ENCODE assay signal across 8 cellular contexts in genomic region chr12:15856097-15856982, GRCh38. TPM values are rescaled to one million over a fixed set of nuclear protein-coding genes. Genes with fewer than 3 reads are reported as not detected.
DNase-seq lines count a peak whose midpoint lies in the region; ATAC-seq, FAIRE-seq and TF ChIP-seq lines count a peak whose summit lies in the region.

No MANE protein-coding gene starts in this region.

- no peaks in the 10 kb centered on the region for H3K36me3 ChIP-seq in OCI-LY7 (ENCODE audit: insufficient read depth, low read length)
- H3K36me3 ChIP-seq in astrocyte (ENCODE audit: insufficient read depth, low read length): no peaks in the 10 kb centered on the region
- no peaks in the 10 kb centered on the region for H3K36me3 ChIP-seq in spleen

- TF ChIP-seq POLR2A in spleen (IDR thresholded peaks at IDR 0.05): no peak

- H2AFZ ChIP-seq in OCI-LY7 (ENCODE audit: low read length) (no peak overlapping the region), astrocyte (ENCODE audit: low read depth, low read length) (peak overlapping the region; percentile 49)

- peak; percentile 56 for DNase-seq in activated CD8-positive, alpha-beta memory T cell treated with anti-CD3 and anti-CD28 coated beads, Interleukin-2, amount 10 ng/mL, durations not matched to agents 7 days and 5 days
- no peak for DNase-seq in activated CD8-positive, alpha-beta memory T cell treated with anti-CD3 and anti-CD28 coated beads for 24 hours
- DNase-seq in OCI-LY7 (ENCODE audit: low spot score) (peak; percentile 60), astrocyte (ENCODE audit: low read depth) (peak; percentile 29), hippocampal formation (lab: John Stamatoyannopoulos, UW) (peak; percentile 16 to 53), spleen (no peak)

- H3K79me2 ChIP-seq in OCI-LY7 (ENCODE audit: insufficient read depth, low read depth, low read length) (no peaks in the 10 kb centered on the region), astrocyte (ENCODE audit: insufficient read depth, low read length) (no peaks in the 10 kb centered on the region)

- peak overlapping the region; percentile 44 for H3K9ac ChIP-seq in astrocyte (ENCODE audit: low read length)

- H3K4me2 ChIP-seq in OCI-LY7 (ENCODE audit: low read length): no peak overlapping the region
- peak overlapping the region; percentile 50 for H3K4me2 ChIP-seq in astrocyte (ENCODE audit: low read length)

- H3K27me3 Mint-ChIP-seq in activated CD8-positive, alpha-beta memory T cell treated with anti-CD3 and anti-CD28 coated beads, Interleukin-2, amount 10 ng/mL, durations not matched to agents 7 days and 5 days: peaks cover 39% of the 10 kb centered on the region
- no peaks in the 10 kb centered on the region for H3K27me3 Mint-ChIP-seq in astrocyte (ENCODE audit: low read depth, unreplicated experiment)

- 46 to 54% (median 50%) methylated on average over 8 of the region's 8 CpGs for WGBS in spleen, 5 donors

- no peak overlapping the region for H3K4me3 Mint-ChIP-seq in activated CD8-positive, alpha-beta memory T cell treated with anti-CD3 and anti-CD28 coated beads, Interleukin-2, amount 10 ng/mL, durations not matched to agents 7 days and 5 days
- H3K4me3 Mint-ChIP-seq in astrocyte (ENCODE audit: unreplicated experiment): no peak overlapping the region

- H3K9me2 ChIP-seq in OCI-LY7 (ENCODE audit: insufficient read depth, low read length): no peaks in the 10 kb centered on the region

- FAIRE-seq in astrocyte (lab: Jason Lieb, UNC): no peak

- no TSS peak for BruUV-seq in OCI-LY7 (replicated peaks; lab: Mats Ljungman, UMichigan)

- peak; percentile 42 for ATAC-seq in activated CD8-positive, alpha-beta memory T cell treated with anti-CD3 and anti-CD28 coated beads, Interleukin-2, amount 10 ng/mL, durations not matched to agents 7 days and 5 days
- peak; percentile 72 for ATAC-seq in HG03066 (IDR thresholded peaks at IDR 0.05; ENCODE audit: low read depth, unreplicated experiment)
- ATAC-seq in GM18519 (IDR thresholded peaks at IDR 0.05; ENCODE audit: low FRiP score, unreplicated experiment): no peak

- H3K27me3 ChIP-seq in astrocyte (ENCODE audit: insufficient read depth, low read length) (no peaks in the 10 kb centered on the region), spleen (replicated peaks in 1 of 7) (peaks cover 0 to 14% (median 0%) of the 10 kb centered on the region in 7 donors)

- H3K27ac Mint-ChIP-seq in activated CD8-positive, alpha-beta memory T cell treated with anti-CD3 and anti-CD28 coated beads, Interleukin-2, amount 10 ng/mL, durations not matched to agents 7 days and 5 days: no peak overlapping the region
- peak overlapping the region; percentile 94 for H3K27ac Mint-ChIP-seq in astrocyte (ENCODE audit: unreplicated experiment)

- POLR2A ChIA-PET in OCI-LY7 (lab: Charles Lee): no interaction called here

- H3K4me3 ChIP-seq in OCI-LY7 (ENCODE audit: low read depth, low read length, poor library complexity, severe bottlenecking): no peak overlapping the region
- H3K4me3 ChIP-seq in astrocyte (ENCODE audit: insufficient read depth, low read depth, low read length): no peak overlapping the region
- no peak overlapping the region for H3K4me3 ChIP-seq in spleen

- CTCF ChIA-PET in activated CD8-positive, alpha-beta memory T cell treated with anti-CD3 and anti-CD28 coated beads, Interleukin-2, amount 10 ng/mL, durations not matched to agents 7 days and 5 days (lab: Charles Lee): interaction anchor here (0.6 to 6.9 kb wide), 16 partner anchors 12 to 331 kb away, joined by 3 to 92 read pairs (median 4); partner anchors contain the start of genes DERA and EPS8
- CTCF ChIA-PET in OCI-LY7 (lab: Charles Lee; ENCODE audit: unreplicated experiment): no interaction called here

- no peaks in the 10 kb centered on the region for H3K9me3 Mint-ChIP-seq in activated CD8-positive, alpha-beta memory T cell treated with anti-CD3 and anti-CD28 coated beads, Interleukin-2, amount 10 ng/mL, durations not matched to agents 7 days and 5 days (ENCODE audit: low read depth)
- H3K9me3 Mint-ChIP-seq in astrocyte (ENCODE audit: unreplicated experiment): peaks cover 2% of the 10 kb centered on the region

- H3K27ac ChIP-seq in OCI-LY7 (ENCODE audit: low read depth, low read length, poor library complexity, severe bottlenecking) (no peak overlapping the region), astrocyte (ENCODE audit: low read depth, low read length) (peak overlapping the region; percentile 33), spleen (no peak overlapping the region)

- H3K4me1 Mint-ChIP-seq in activated CD8-positive, alpha-beta memory T cell treated with anti-CD3 and anti-CD28 coated beads, Interleukin-2, amount 10 ng/mL, durations not matched to agents 7 days and 5 days: no peaks in the 10 kb centered on the region
- peaks cover 26% of the 10 kb centered on the region for H3K4me1 Mint-ChIP-seq in astrocyte (ENCODE audit: low read depth, unreplicated experiment)

- no peaks in the 10 kb centered on the region for H4K20me1 ChIP-seq in OCI-LY7 (ENCODE audit: insufficient read depth, low read length)
- no peaks in the 10 kb centered on the region for H4K20me1 ChIP-seq in astrocyte (ENCODE audit: insufficient read depth, low read length)

- H3K9me3 ChIP-seq in OCI-LY7 (ENCODE audit: low read length) (no peaks in the 10 kb centered on the region), astrocyte (ENCODE audit: insufficient read depth, low read depth, low read length) (no peaks in the 10 kb centered on the region), spleen (no peaks in the 10 kb centered on the region)

- TF ChIP-seq CTCF in OCI-LY7 (conservative IDR thresholded peaks at IDR 0.05; ENCODE audit: low read length): peak; percentile 86
- TF ChIP-seq CTCF in astrocyte (IDR thresholded peaks at IDR 0.05; ENCODE audit: insufficient read depth, low read depth, low read length): peak; percentile 88
- TF ChIP-seq CTCF in spleen (IDR thresholded peaks at IDR 0.05 in 8 of 11, conservative IDR thresholded peaks at IDR 0.05 in 3 of 11): peak; percentile 30 to 79 (median 70)

- intact Hi-C loops in OCI-LY7 (cut with micrococcal nuclease; ENCODE audit: unreplicated experiment) (loop anchor here (1.0 kb wide), 2 partner anchors 266 to 324 kb away; no protein-coding TSS in a partner anchor), spleen (cut with DNase I; ENCODE audit: low total_unique reads) (loop anchor here (5.0 to 10.0 kb wide), 2 partner anchors 264 to 582 kb away; no protein-coding TSS in a partner anchor)

- no peaks in the 10 kb centered on the region for H3K36me3 Mint-ChIP-seq in activated CD8-positive, alpha-beta memory T cell treated with anti-CD3 and anti-CD28 coated beads, Interleukin-2, amount 10 ng/mL, durations not matched to agents 7 days and 5 days
- H3K36me3 Mint-ChIP-seq in astrocyte (ENCODE audit: low read depth, unreplicated experiment): no peaks in the 10 kb centered on the region

- H3K4me1 ChIP-seq in OCI-LY7 (ENCODE audit: insufficient read depth, low read length, poor library complexity, severe bottlenecking) (no peaks in the 10 kb centered on the region), astrocyte (ENCODE audit: insufficient read depth, low read length) (peaks cover 4% of the 10 kb centered on the region), spleen (peaks cover 0 to 3% (median 0%) of the 10 kb centered on the region in 6 donors)

RNA-seq across cellular contexts. Expression of gene STRAP, which starts 25.8 kb away (rescaled TPM):
- total RNA-seq in activated CD8-positive, alpha-beta memory T cell treated with anti-CD3 and anti-CD28 coated beads, Interleukin-2, amount 10 ng/mL, durations not matched to agents 7 days and 5 days: 10 to 100 TPM; 70.2 to 96.3 TPM
- total RNA-seq in OCI-LY7 (2014; rRNA removed; shearing (Covaris generic)): 43.1 and 45.5 TPM in 2 replicates
- 99.5 and 107 TPM in 2 replicates for total RNA-seq in OCI-LY7 (2022)
- total RNA-seq in astrocyte: 227 and 241 TPM in 2 replicates
- total RNA-seq in spleen: 10 to 100 TPM; 41.9 to 60.0 (median 56.0) TPM
- 10 to 100 TPM; 55.9 to 68.8 (median 65.1) TPM for polyA plus RNA-seq in spleen

RNA-seq across cellular contexts. Expression of gene DERA, which starts 54.8 kb away (rescaled TPM):
- 10 to 100 TPM; 22.3 to 24.1 TPM for total RNA-seq in activated CD8-positive, alpha-beta memory T cell treated with anti-CD3 and anti-CD28 coated beads, Interleukin-2, amount 10 ng/mL, durations not matched to agents 7 days and 5 days
- 54.9 and 68.6 TPM in 2 replicates for total RNA-seq in OCI-LY7 (2014; rRNA removed; shearing (Covaris generic))
- total RNA-seq in OCI-LY7 (2022) (87.2 and 103 TPM in 2 replicates), astrocyte (30.0 and 40.1 TPM in 2 replicates), spleen (10 to 100 TPM; 21.5 to 35.4 (median 28.1) TPM)
- polyA plus RNA-seq in spleen: 10 to 100 TPM; 14.5 to 22.0 (median 20.3) TPM

Comparison
In these comparisons a context has a peak if more than half of its experiments do, and no peak if none do; other contexts are left out.
1. DNase-seq: peak in activated CD8-positive, alpha-beta memory T cell treated with anti-CD3 and anti-CD28 coated beads, Interleukin-2, amount 10 ng/mL, durations not matched to agents 7 days and 5 days (single experiment), OCI-LY7 (single experiment), astrocyte (single experiment) and hippocampal formation (2 of 2); none in activated CD8-positive, alpha-beta memory T cell treated with anti-CD3 and anti-CD28 coated beads for 24 hours (single experiment) and spleen (single experiment).
2. Peak in every context shown above with its lines, with median percentiles within 50 percentile points of each other: CTCF ChIP-seq.